In the genomic region with DNA sequence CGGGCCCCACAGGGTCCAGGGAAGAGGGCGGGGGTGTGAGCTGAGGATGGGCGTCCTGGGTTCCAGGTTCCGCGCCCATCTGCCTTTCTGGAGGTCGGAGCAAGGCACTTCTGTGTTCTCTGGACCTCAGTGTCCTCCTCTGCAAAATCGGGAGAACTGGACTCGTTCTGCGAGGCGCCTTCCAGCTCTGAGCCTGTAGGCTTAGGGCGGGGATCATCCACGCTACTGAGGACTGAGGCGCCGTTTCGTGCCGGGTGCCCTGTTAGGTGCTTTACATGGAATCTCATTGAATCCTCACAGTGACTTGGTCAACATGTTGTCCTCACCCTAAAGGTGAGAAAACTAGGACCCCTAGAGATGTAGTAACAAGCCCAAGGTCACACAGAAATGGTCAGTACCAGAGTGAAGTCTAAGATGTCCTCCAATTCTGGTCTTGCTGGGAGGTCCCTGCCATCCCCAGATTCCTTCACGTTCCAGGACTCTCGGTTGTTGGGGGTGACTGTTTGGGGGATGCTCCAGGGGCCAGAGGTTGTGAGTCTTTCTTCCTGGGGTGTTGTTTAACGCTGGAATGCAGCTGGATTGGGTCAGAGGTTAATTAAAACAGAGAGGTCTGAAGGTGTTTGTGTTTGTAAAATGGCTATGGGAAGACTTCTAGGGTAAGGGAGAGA, we compare ENCODE assay signal across 8 cellular contexts. TPM values are rescaled to one million over a fixed set of nuclear protein-coding genes. Genes with fewer than 3 reads are reported as not detected.
DNase-seq lines count a peak whose midpoint lies in the region; ATAC-seq, FAIRE-seq and TF ChIP-seq lines count a peak whose summit lies in the region.

No MANE protein-coding gene starts in this region.

- peak overlapping the region; percentile 79 to 85 for H3K27ac ChIP-seq in prostate gland

- TF ChIP-seq CTCF in activated B cell treated with CpG ODN at 0.5 μM for 24 hours (IDR thresholded peaks at IDR 0.05) (no peak), prostate gland (IDR thresholded peaks at IDR 0.05) (no peak), D721Med (IDR thresholded peaks at IDR 0.05; ENCODE audit: insufficient read depth, missing control alignments) (no peak), GM13976 (IDR thresholded peaks at IDR 0.05; ENCODE audit: borderline replicate concordance, control extremely low read depth, extremely low read depth, insufficient read depth, missing control alignments) (no peak)

- FAIRE-seq in H54 (lab: Jason Lieb, UNC), result peak; percentile 82
- FAIRE-seq in D721Med (lab: Jason Lieb, UNC), result no peak

- H3K4me1 ChIP-seq in prostate gland (replicated peaks), result peaks cover 3% of the 10 kb centered on the region

- ATAC-seq in activated B cell treated with CpG ODN at 0.5 μM for 24 hours (ENCODE audit: low read depth) (no peak), left ventricle myocardium superior (peak; percentile 39)

- no peaks in the 10 kb centered on the region for H3K36me3 Mint-ChIP-seq in activated B cell treated with CpG ODN at 0.5 μM for 24 hours (ENCODE audit: low read depth)

- H3K9me3 Mint-ChIP-seq in activated B cell treated with CpG ODN at 0.5 μM for 24 hours, result no peaks in the 10 kb centered on the region

- no peak overlapping the region for H3K27ac Mint-ChIP-seq in activated B cell treated with CpG ODN at 0.5 μM for 24 hours

- no peak for TF ChIP-seq POLR2A in H54 (IDR thresholded peaks at IDR 0.05; ENCODE audit: low read depth, low read length)
- no peak for TF ChIP-seq POLR2A in prostate gland (IDR thresholded peaks at IDR 0.05)

- POLR2A ChIA-PET in activated B cell treated with CpG ODN at 0.5 μM for 24 hours (lab: Charles Lee), result no interaction called here

- H3K9me3 ChIP-seq in prostate gland, result no peaks in the 10 kb centered on the region

- WGBS in prostate gland, result 6% methylated on average over 19 of the region's 19 CpGs

- peaks cover 46% of the 10 kb centered on the region for H3K27me3 Mint-ChIP-seq in activated B cell treated with CpG ODN at 0.5 μM for 24 hours

- in situ Hi-C loops in ACHN (cut with HindIII; ENCODE audit: low pct_ligation_motif_present, low pct_unique_long_range_greater_than_20kb, low sequenced_read_pairs) (no loop called here), GM13976 (cut with MboI; ENCODE audit: low sequenced_read_pairs, unreplicated experiment) (no loop called here)

- intact Hi-C loops in activated B cell treated with CpG ODN at 0.5 μM for 24 hours (cut with micrococcal nuclease), result loop anchor here (5.0 kb wide), 1 partner anchor 1358 kb away; no protein-coding TSS in a partner anchor
- intact Hi-C loops in left ventricle myocardium superior (cut with micrococcal nuclease), result no loop called here
- intact Hi-C loops in prostate gland (cut with DNase I), result no loop called here

- CTCF ChIA-PET in activated B cell treated with CpG ODN at 0.5 μM for 24 hours (lab: Charles Lee), result no interaction called here

- H3K4me1 Mint-ChIP-seq in activated B cell treated with CpG ODN at 0.5 μM for 24 hours, result peaks cover 20% of the 10 kb centered on the region

- H3K4me3 Mint-ChIP-seq in activated B cell treated with CpG ODN at 0.5 μM for 24 hours, result peak overlapping the region; percentile 49

- peak overlapping the region; percentile 60 to 80 for H3K4me3 ChIP-seq in prostate gland

- H3K27me3 ChIP-seq in prostate gland (replicated peaks; ENCODE audit: insufficient read depth), result no peaks in the 10 kb centered on the region

- DNase-seq in ACHN, result peak; percentile 31
- peak; percentile 15 for DNase-seq in H54 (ENCODE audit: insufficient read length, low spot score)
- DNase-seq in activated B cell treated with CpG ODN at 0.5 μM for 24 hours, result no peak
- DNase-seq in left ventricle myocardium superior, result peak; percentile 46
- DNase-seq in prostate gland (ENCODE audit: low spot score), result peak; percentile 19
- no peak for DNase-seq in foreskin melanocyte
- no peak for DNase-seq in D721Med (ENCODE audit: insufficient read length, low spot score)
- DNase-seq in GM13976 (ENCODE audit: low spot score), result no peak

- H3K36me3 ChIP-seq in prostate gland, result no peaks in the 10 kb centered on the region

RNA-seq across cellular contexts. Expression of gene PRKAA2, which starts 0.7 kb away (rescaled TPM):
- not detected in 2 replicates for total RNA-seq in activated B cell treated with CpG ODN at 0.5 μM for 24 hours
- total RNA-seq in left ventricle myocardium superior, result 88.0 TPM
- total RNA-seq in prostate gland, result 1 to 10 TPM; 6.5 to 7.9 TPM

Comparison
In these comparisons a context has a peak if more than half of its experiments do, and no peak if none do; other contexts are left out.
1. DNase-seq: peak in ACHN (single experiment), H54 (single experiment), left ventricle myocardium superior (single experiment) and prostate gland (single experiment); none in activated B cell treated with CpG ODN at 0.5 μM for 24 hours (single experiment), foreskin melanocyte (single experiment), D721Med (single experiment) and GM13976 (single experiment).
2. RNA of gene PRKAA2, which starts 0.7 kb away (total RNA-seq): 88.0 TPM in left ventricle myocardium superior (single experiment); 6.5 to 7.9 TPM in prostate gland and not detected in activated B cell treated with CpG ODN at 0.5 μM for 24 hours; every median in the first group is over 10 times any median in the second.